ENCODE assay signal across 7 cellular contexts in the genomic region with DNA sequence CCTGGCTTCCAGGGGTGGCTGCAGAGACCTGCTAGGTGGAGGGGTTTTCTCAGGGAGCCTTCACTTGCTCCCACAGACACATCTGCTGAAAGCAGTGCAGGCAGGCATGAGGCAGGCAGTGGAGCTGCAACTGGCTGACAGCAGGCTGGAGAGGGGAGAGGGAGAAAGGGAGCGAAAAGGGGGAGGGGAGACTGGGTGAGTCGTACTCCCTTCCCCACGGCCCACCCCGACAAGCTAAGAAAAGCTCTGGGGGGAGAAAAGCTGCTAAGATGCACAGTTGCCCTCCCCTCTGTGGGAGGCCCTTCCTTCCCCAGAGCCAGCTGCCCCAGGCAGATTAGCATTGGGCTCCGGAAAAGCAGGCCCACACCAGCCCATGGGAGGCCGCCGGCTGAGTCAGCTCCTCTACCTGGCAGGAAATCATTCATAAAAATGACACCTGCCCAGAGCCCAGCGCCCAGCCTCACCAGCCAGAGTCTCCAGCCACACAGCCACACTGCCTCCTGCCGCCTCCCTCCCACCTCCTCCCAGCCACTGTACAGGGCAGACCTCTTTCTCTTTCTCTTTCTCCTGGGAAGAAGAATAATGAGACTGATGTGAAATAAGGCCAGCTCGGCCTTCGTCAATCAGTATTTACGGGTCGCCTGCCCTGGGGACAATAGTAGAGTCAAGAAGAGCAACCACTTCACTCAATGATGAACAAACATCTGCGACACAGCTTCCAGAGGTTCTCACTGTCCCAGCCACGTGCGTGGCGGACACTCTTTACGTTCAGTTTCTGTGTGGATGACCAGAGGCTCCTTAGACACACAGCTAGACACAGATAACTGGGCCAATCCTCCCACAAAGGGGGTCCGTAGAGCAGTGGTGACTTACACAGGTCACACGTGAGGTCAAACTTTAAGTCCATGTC. TPM values are rescaled to one million over a fixed set of nuclear protein-coding genes. Genes with fewer than 3 reads are reported as not detected.
DNase-seq lines count a peak whose midpoint lies in the region; ATAC-seq and TF ChIP-seq lines count a peak whose summit lies in the region.

No MANE protein-coding gene starts in this region.

- TF ChIP-seq CTCF in adrenal gland (IDR thresholded peaks at IDR 0.05) = no peak

- peak overlapping the region in 4 of 6 donors; percentile 60 to 78 (median 74) for H3K27ac Mint-ChIP-seq in naive B cell

- H3K36me3 Mint-ChIP-seq in naive B cell = no peaks in the 10 kb centered on the region

- H3K27me3 ChIP-seq in adrenal gland = no peaks in the 10 kb centered on the region

- H3K4me3 Mint-ChIP-seq in naive B cell = peak overlapping the region in 1 of 8 donors; percentile 19

- intact Hi-C loops in adrenal gland (cut with DNase I) = no loop called here

- H3K27me3 Mint-ChIP-seq in naive B cell = no peaks in the 10 kb centered on the region

- H3K4me3 ChIP-seq in adrenal gland = no peak overlapping the region

- peak; percentile 25 for TF ChIP-seq POLR2A in GM18951 (IDR thresholded peaks at IDR 0.05; ENCODE audit: extremely low read depth, insufficient read depth, insufficient read length)
- TF ChIP-seq POLR2A in adrenal gland (IDR thresholded peaks at IDR 0.05) = no peak

- H3K9me3 ChIP-seq in adrenal gland (replicated peaks in 1 of 3) = no peaks in the 10 kb centered on the region

- H3K36me3 ChIP-seq in adrenal gland (replicated peaks in 1 of 2) = no peaks in the 10 kb centered on the region

- peak; percentile 48 for DNase-seq in NCI-H146 treated with DMSO at 0.1 percent for 48 hours (lab: John Stamatoyannopoulos, UW; ENCODE audit: unreplicated experiment)
- peak in 4 of 7 donors; percentile 19 to 66 (median 28) for DNase-seq in adrenal gland
- DNase-seq in naive B cell = no peak
- no peak for DNase-seq in NCI-H1930 (lab: John Stamatoyannopoulos, UW)
- DNase-seq in HuH-7 (ENCODE audit: low spot score) = no peak
- no peak for DNase-seq in NOMO-1 treated with dmso at 0.1 percent for 144 hours (lab: John Stamatoyannopoulos, UW; ENCODE audit: unreplicated experiment)

- peaks cover 0 to 10% of the 10 kb centered on the region in 2 donors for H3K4me1 ChIP-seq in adrenal gland (replicated peaks in 1 of 2)

- in situ Hi-C loops in GM18951 (cut with MboI; ENCODE audit: low sequenced_read_pairs, unreplicated experiment) = no loop called here

- H3K27ac ChIP-seq in adrenal gland = peak overlapping the region in 1 of 5 donors; percentile 9

- WGBS in adrenal gland, 4 donors = 41 to 55% (median 44%) methylated on average over 8 to 20 of the region's 20 CpGs

- H3K4me1 Mint-ChIP-seq in naive B cell = peaks cover 3 to 25% (median 20%) of the 10 kb centered on the region in 3 donors

- peaks cover 0 to 4% (median 0%) of the 10 kb centered on the region in 7 donors for H3K9me3 Mint-ChIP-seq in naive B cell

- ATAC-seq in naive B cell (ENCODE audit: low read depth in 2 of 2) = no peak

RNA-seq across cellular contexts. Expression of gene C20orf203, which starts 7.7 kb away (rescaled TPM):
- under 1 TPM in 1 of 8 donors, not detected in 7; 0.09 TPM for total RNA-seq in adrenal gland
- polyA plus RNA-seq in adrenal gland (under 1 TPM in 2 of 3 donors, not detected in 1; 0.07 to 0.16 TPM), naive B cell (ENCODE audit: low read depth in 6 of 6) (not detected)

Comparison
In these comparisons a context has a peak if more than half of its experiments do, and no peak if none do; other contexts are left out.
1. DNase-seq: peak in NCI-H146 treated with DMSO at 0.1 percent for 48 hours (single experiment) and adrenal gland (4 of 7); none in naive B cell (single experiment), NCI-H1930 (0 of 2), HuH-7 (single experiment) and NOMO-1 treated with dmso at 0.1 percent for 144 hours (single experiment).